11 cellular contexts compared by ENCODE assay signal in the genomic region with DNA sequence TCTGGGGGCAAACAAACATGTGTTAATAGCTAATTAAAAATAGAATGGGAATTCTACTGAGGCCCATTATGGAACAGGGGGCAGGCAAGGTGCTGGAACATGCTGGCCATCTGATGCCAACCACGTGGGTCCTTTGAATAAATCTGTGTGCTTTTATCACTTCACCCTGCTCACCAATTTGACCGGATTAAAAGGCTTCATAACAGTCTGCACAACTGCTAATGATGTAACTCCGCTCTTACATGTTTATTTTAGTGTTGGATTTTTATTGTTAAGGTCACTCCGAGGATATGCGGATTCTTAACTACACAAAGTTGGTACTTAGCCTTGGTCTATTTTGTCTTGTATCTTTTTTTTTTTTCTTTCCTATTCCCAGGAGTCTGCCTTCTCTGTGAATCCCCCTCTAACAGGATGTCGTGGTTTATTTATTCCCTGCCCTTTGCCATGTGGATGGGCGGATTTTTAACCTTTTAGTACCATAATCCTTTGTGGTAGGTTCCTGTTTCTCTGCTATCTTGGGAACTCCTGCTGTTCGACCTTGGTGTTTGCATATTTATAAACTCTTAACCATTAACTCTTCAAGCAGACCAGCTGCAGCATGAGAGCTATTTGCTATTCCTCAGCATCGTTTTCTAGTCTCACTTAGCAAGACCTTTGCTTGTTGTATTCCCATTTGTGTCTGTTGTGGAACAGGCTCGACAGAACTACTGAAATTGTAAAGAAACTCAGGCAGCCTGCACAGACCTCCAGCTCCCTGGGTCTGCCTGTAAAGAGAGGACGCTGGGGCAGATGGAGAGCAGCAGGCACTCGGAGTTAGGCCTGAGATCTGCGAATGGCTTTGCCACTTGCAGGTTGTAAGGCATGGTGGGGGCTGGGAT. TPM values are rescaled to one million over a fixed set of nuclear protein-coding genes. Genes with fewer than 3 reads are reported as not detected.
DNase-seq lines count a peak whose midpoint lies in the region; ATAC-seq, FAIRE-seq and TF ChIP-seq lines count a peak whose summit lies in the region.
"Had no signal": no experiment of that assay in that cellular context is flagged by ENCODE, and none has a peak within 500 bp of the region (broad histone marks: within the 10 kb centered on the region; RNA-seq: fewer than 3 reads in every experiment).

No MANE protein-coding gene starts in this region.

- H4K20me1 ChIP-seq in MM.1S (ENCODE audit: insufficient read depth, low read length) = no peaks in the 10 kb centered on the region

- no peaks in the 10 kb centered on the region for H3K27me3 Mint-ChIP-seq in activated T-helper 17 cell treated with anti-CD3 and anti-CD28 coated beads, Interleukin-2, amount 50 U/mL, for 72 hours

- no peaks in the 10 kb centered on the region for H3K9me3 ChIP-seq in MM.1S (replicated peaks; ENCODE audit: insufficient read depth, low read length)

- no peak for TF ChIP-seq CTCF in D721Med (IDR thresholded peaks at IDR 0.05; ENCODE audit: insufficient read depth, missing control alignments)
- TF ChIP-seq CTCF in omental fat pad (IDR thresholded peaks at IDR 0.05) = no peak
- TF ChIP-seq CTCF in MM.1S (IDR thresholded peaks at IDR 0.05; ENCODE audit: low read length) = no peak

- no peak overlapping the region for H2AFZ ChIP-seq in MM.1S (ENCODE audit: low read length)

- no peaks in the 10 kb centered on the region for H3K4me1 ChIP-seq in MM.1S (ENCODE audit: low read length)

- H3K4me3 ChIP-seq in MM.1S (ENCODE audit: low read length) = no peak overlapping the region

- DNase-seq in D721Med (ENCODE audit: insufficient read length, low spot score) (no peak), SK-MEL-5 (ENCODE audit: low read depth, low spot score) (peak; percentile 1), left colon (no peak), omental fat pad (ENCODE audit: low spot score) (no peak), MM.1S (no peak)
- no peak for DNase-seq in stimulated activated CD4-positive, alpha-beta T cell treated with anti-CD3 and anti-CD28 coated beads, Interleukin-15, amount 100 ng/mL, for 24 hours
- DNase-seq: activated naive CD4-positive, alpha-beta T cell; Kasumi-1; T-helper 9 cell had no signal

- H3K9me2 ChIP-seq in MM.1S (replicated peaks; ENCODE audit: insufficient read depth, low read length) = no peaks in the 10 kb centered on the region

- intact Hi-C loops in left colon (cut with DNase I, micrococcal nuclease) = no loop called here

- ATAC-seq in HG02678 (IDR thresholded peaks at IDR 0.05; ENCODE audit: unreplicated experiment) (peak; percentile 61), left colon (peak; percentile 53), omental fat pad (ENCODE audit: low FRiP score) (no peak)
- ATAC-seq in activated T-helper 17 cell treated with anti-CD3 and anti-CD28 coated beads, Interleukin-2, amount 50 U/mL, for 72 hours (replicated peaks) = no peak

- H3K4me2 ChIP-seq in MM.1S (ENCODE audit: low read depth, low read length) = no peak overlapping the region

- no peaks in the 10 kb centered on the region for H3F3A ChIP-seq in MM.1S (ENCODE audit: insufficient read depth, low read length)

- no peaks in the 10 kb centered on the region for H3K36me3 ChIP-seq in MM.1S (replicated peaks; ENCODE audit: insufficient read depth, low read length)

- no peaks in the 10 kb centered on the region for H3K27me3 ChIP-seq in MM.1S (replicated peaks; ENCODE audit: insufficient read depth, low read length)

- no peak overlapping the region for H3K9ac ChIP-seq in MM.1S (ENCODE audit: low read length)

- H3K27ac ChIP-seq in MM.1S (ENCODE audit: low read length) = no peak overlapping the region

- peaks cover 10% of the 10 kb centered on the region for H3K4me1 Mint-ChIP-seq in activated T-helper 17 cell treated with anti-CD3 and anti-CD28 coated beads, Interleukin-2, amount 50 U/mL, for 72 hours

- FAIRE-seq in D721Med (lab: Jason Lieb, UNC) = peak; percentile 29

- no peaks in the 10 kb centered on the region for H3K79me2 ChIP-seq in MM.1S (ENCODE audit: low read length)

- H3K36me3 Mint-ChIP-seq in activated T-helper 17 cell treated with anti-CD3 and anti-CD28 coated beads, Interleukin-2, amount 50 U/mL, for 72 hours (ENCODE audit: low read depth) = no peaks in the 10 kb centered on the region

- H3K9me3 Mint-ChIP-seq in activated T-helper 17 cell treated with anti-CD3 and anti-CD28 coated beads, Interleukin-2, amount 50 U/mL, for 72 hours = no peaks in the 10 kb centered on the region

- in situ Hi-C loops in SK-MEL-5 (cut with HindIII; ENCODE audit: low pct_unique_long_range_greater_than_20kb, low sequenced_read_pairs) = no loop called here

- H3K4me3 Mint-ChIP-seq in activated T-helper 17 cell treated with anti-CD3 and anti-CD28 coated beads, Interleukin-2, amount 50 U/mL, for 72 hours = no peak overlapping the region

- no peak overlapping the region for H3K27ac Mint-ChIP-seq in activated T-helper 17 cell treated with anti-CD3 and anti-CD28 coated beads, Interleukin-2, amount 50 U/mL, for 72 hours

RNA-seq across cellular contexts. Expression of gene TRIM2, which starts 38.0 kb away (rescaled TPM):
- 127 and 131 TPM in 2 replicates for total RNA-seq in SK-MEL-5 (2014; rRNA removed; shearing (Covaris generic))
- 69.0 and 87.0 TPM in 2 replicates for polyA plus RNA-seq in SK-MEL-5 (2015; cell fraction: cytosol; rRNA removed)
- polyA plus RNA-seq in SK-MEL-5 (2015; cell fraction: nucleus; rRNA removed) = 57.7 and 62.0 TPM in 2 replicates
- 100 to 1,000 TPM; 123 to 145 TPM for total RNA-seq in left colon
- total RNA-seq in omental fat pad = 10 to 100 TPM; 14.8 to 45.4 (median 26.5) TPM
- total RNA-seq in activated T-helper 17 cell treated with anti-CD3 and anti-CD28 coated beads, Interleukin-2, amount 50 U/mL, for 72 hours = 1 to 10 TPM; 1.0 to 1.6 TPM

Comparison
In these comparisons a context has a peak if more than half of its experiments do, and no peak if none do; other contexts are left out.
1. ATAC-seq: peak in HG02678 (single experiment) and left colon (single experiment); none in omental fat pad (single experiment) and activated T-helper 17 cell treated with anti-CD3 and anti-CD28 coated beads, Interleukin-2, amount 50 U/mL, for 72 hours (single experiment).
2. RNA of gene TRIM2, which starts 38.0 kb away (total RNA-seq): 123 to 145 TPM in left colon, 127 to 131 TPM in SK-MEL-5 and 14.8 to 45.4 TPM in omental fat pad; 1.0 to 1.6 TPM in activated T-helper 17 cell treated with anti-CD3 and anti-CD28 coated beads, Interleukin-2, amount 50 U/mL, for 72 hours; every median in the first group is over 4 times any median in the second.